Comparison of ENCODE assay signal across 22 cellular contexts in the genomic region with DNA sequence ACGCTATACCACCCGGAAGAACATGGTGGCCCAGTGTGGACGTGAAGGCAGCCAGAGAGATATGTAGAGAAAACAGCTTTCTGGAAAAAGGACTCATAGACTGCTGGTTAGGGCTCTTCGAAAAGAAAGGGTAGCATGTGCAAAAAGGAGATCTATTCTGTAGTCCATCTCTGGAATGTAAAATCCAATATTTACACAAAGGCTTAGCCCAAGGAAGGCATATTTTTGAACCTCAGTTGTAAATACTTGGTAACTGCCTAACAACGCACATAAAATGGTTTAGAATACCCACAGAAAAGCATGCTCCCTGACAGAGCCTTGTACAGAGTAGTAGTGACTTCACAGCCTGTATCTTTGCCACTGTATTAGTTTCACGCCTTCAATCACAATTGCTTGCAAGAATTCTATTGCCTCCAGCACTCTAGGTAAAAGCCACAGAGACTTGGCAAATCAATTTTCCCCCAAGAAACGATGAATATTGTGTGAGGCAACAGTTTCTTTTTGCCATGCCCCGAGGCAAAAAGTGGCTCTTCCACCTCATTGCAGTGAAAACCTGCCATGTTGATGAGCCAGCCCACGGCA. TPM values are rescaled to one million over a fixed set of nuclear protein-coding genes. Genes with fewer than 3 reads are reported as not detected.
A peak's percentile ranks its signal among the peaks of the same experiment; 100 is the strongest.
DNase-seq lines count a peak whose midpoint lies in the region; ATAC-seq and TF ChIP-seq lines count a peak whose summit lies in the region.
"Had no signal": no experiment of that assay in that cellular context is flagged by ENCODE, and none has a peak within 500 bp of the region (broad histone marks: within the 10 kb centered on the region; RNA-seq: fewer than 3 reads in every experiment).

No MANE protein-coding gene starts in this region.

- peaks cover 3% of the 10 kb centered on the region for H3K36me3 Mint-ChIP-seq in neural crest cell (ENCODE audit: low read depth)
- H3K36me3 Mint-ChIP-seq: activated naive CD4-positive, alpha-beta T cell treated with anti-CD3 and anti-CD28 coated beads, Interleukin-2, amount 50 U/mL, for 24 hours; CD14-positive monocyte; immature natural killer cell; naive thymus-derived CD4-positive, alpha-beta T cell; stimulated activated naive B cell treated with anti-CD40 and anti-IgM and Interleukin-4, amounts not matched to agents 10 μg/mL and 1 μg/mL and 100 μg/mL, for 72 hours had no signal

- H3K4me1 Mint-ChIP-seq in neural crest cell, result peaks cover 10% of the 10 kb centered on the region
- H3K4me1 Mint-ChIP-seq: activated naive CD4-positive, alpha-beta T cell treated with anti-CD3 and anti-CD28 coated beads, Interleukin-2, amount 50 U/mL, for 24 hours; immature natural killer cell; naive thymus-derived CD4-positive, alpha-beta T cell had no signal

- TF ChIP-seq CTCF in neural crest cell (conservative IDR thresholded peaks at IDR 0.05), result no peak

- H3K27me3 Mint-ChIP-seq in neural crest cell (ENCODE audit: low read depth), result no peaks in the 10 kb centered on the region
- H3K27me3 Mint-ChIP-seq: stimulated activated naive B cell treated with anti-CD40 and anti-IgM and Interleukin-4, amounts not matched to agents 10 μg/mL and 1 μg/mL and 100 μg/mL, for 72 hours had no signal

- DNase-seq in H4 (ENCODE audit: low spot score) (peak; percentile 11), NCI-H460 (ENCODE audit: extremely low read depth, low read depth) (peak; percentile 5), T47D (ENCODE audit: low read depth in 1 of 2, low spot score in 1 of 2) (peak; percentile 37 to 91), neural crest cell (ENCODE audit: low read depth, low spot score) (no peak), NCI-H1694 treated with DMSO at 0.1 percent for 48 hours (lab: John Stamatoyannopoulos, UW) (no peak)
- no peak for DNase-seq in activated naive CD4-positive, alpha-beta T cell treated with anti-CD3 and anti-CD28 coated beads, Interleukin-2, amount 50 U/mL, for 16 hours
- DNase-seq: activated CD4-positive, alpha-beta T cell treated with anti-CD3 and anti-CD28 coated beads, Interleukin-2, amount 50 U/mL, for 1 hour; cerebellar nuclear complex; immature natural killer cell; MM.1S; naive thymus-derived CD4-positive, alpha-beta T cell; NCI-H1417 treated with DMSO at 0.1 percent for 48 hours; NCI-H2107; NCI-H524; SK-N-SH; spleen; stimulated activated CD4-positive, alpha-beta T cell treated with anti-CD3 and anti-CD28 coated beads, Interleukin-4, amount 100 ng/mL, for 24 hours; stimulated activated naive B cell treated with anti-CD40 and anti-IgM and Interleukin-4, amounts not matched to agents 10 μg/mL and 1 μg/mL and 100 μg/mL, for 72 hours had no signal

- H3K27ac Mint-ChIP-seq in neural crest cell (ENCODE audit: unreplicated experiment), result peak overlapping the region; percentile 84
- H3K27ac Mint-ChIP-seq: activated naive CD4-positive, alpha-beta T cell treated with anti-CD3 and anti-CD28 coated beads, Interleukin-2, amount 50 U/mL, for 24 hours; CD14-positive monocyte; immature natural killer cell; naive thymus-derived CD4-positive, alpha-beta T cell; stimulated activated naive B cell treated with anti-CD40 and anti-IgM and Interleukin-4, amounts not matched to agents 10 μg/mL and 1 μg/mL and 100 μg/mL, for 72 hours had no signal

- no peak overlapping the region for H3K4me3 Mint-ChIP-seq in neural crest cell
- H3K4me3 Mint-ChIP-seq: activated naive CD4-positive, alpha-beta T cell treated with anti-CD3 and anti-CD28 coated beads, Interleukin-2, amount 50 U/mL, for 24 hours; CD14-positive monocyte; immature natural killer cell; naive thymus-derived CD4-positive, alpha-beta T cell; stimulated activated naive B cell treated with anti-CD40 and anti-IgM and Interleukin-4, amounts not matched to agents 10 μg/mL and 1 μg/mL and 100 μg/mL, for 72 hours had no signal

- in situ Hi-C loops in T47D (cut with HindIII; ENCODE audit: low pct_unique_long_range_greater_than_20kb, low sequenced_read_pairs), result no loop called here

- ATAC-seq in GM19397 (IDR thresholded peaks at IDR 0.05; ENCODE audit: unreplicated experiment), result no peak
- ATAC-seq: naive thymus-derived CD4-positive, alpha-beta T cell; stimulated activated naive B cell treated with anti-CD40 and anti-IgM and Interleukin-4, amounts not matched to agents 10 μg/mL and 1 μg/mL and 100 μg/mL, for 72 hours had no signal

- peaks cover 5% of the 10 kb centered on the region for H3K9me3 Mint-ChIP-seq in neural crest cell
- H3K9me3 Mint-ChIP-seq: activated naive CD4-positive, alpha-beta T cell treated with anti-CD3 and anti-CD28 coated beads, Interleukin-2, amount 50 U/mL, for 24 hours; immature natural killer cell; naive thymus-derived CD4-positive, alpha-beta T cell; stimulated activated naive B cell treated with anti-CD40 and anti-IgM and Interleukin-4, amounts not matched to agents 10 μg/mL and 1 μg/mL and 100 μg/mL, for 72 hours had no signal

RNA-seq across cellular contexts. Expression of a gene that starts 59.2 kb away (rescaled TPM):
- total RNA-seq in H4 (2014; rRNA removed; shearing (Covaris generic)), result 0.06 and 0.48 TPM in 2 replicates
- total RNA-seq in NCI-H460 (2014; rRNA removed; shearing (Covaris generic)), result 0.07 TPM in 1 of 2 replicates, not detected in the other
- polyA plus RNA-seq in NCI-H460 (2014; cell fraction: nucleus; rRNA removed), result 0.35 and 0.42 TPM in 2 replicates
- 19.7 and 21.9 TPM in 2 replicates for total RNA-seq in neural crest cell
- total RNA-seq: endothelial cell of umbilical vein had no signal
- polyA plus RNA-seq: CD14-positive monocyte, endothelial cell of umbilical vein had no signal

Comparison
In these comparisons a context has a peak if more than half of its experiments do, and no peak if none do; other contexts are left out.
1. DNase-seq: peak in H4 (single experiment), NCI-H460 (single experiment) and T47D (2 of 2); none in neural crest cell (single experiment), activated naive CD4-positive, alpha-beta T cell treated with anti-CD3 and anti-CD28 coated beads, Interleukin-2, amount 50 U/mL, for 16 hours (single experiment) and NCI-H1694 treated with DMSO at 0.1 percent for 48 hours (single experiment).
2. RNA of a gene that starts 59.2 kb away (total RNA-seq): 19.7 to 21.9 TPM in neural crest cell; 0.06 to 0.48 TPM in H4 and 0.07 TPM in NCI-H460; every median in the first group is over 10 times any median in the second.